Comparison of ENCODE assay signal across 7 cellular contexts in the genomic region with DNA sequence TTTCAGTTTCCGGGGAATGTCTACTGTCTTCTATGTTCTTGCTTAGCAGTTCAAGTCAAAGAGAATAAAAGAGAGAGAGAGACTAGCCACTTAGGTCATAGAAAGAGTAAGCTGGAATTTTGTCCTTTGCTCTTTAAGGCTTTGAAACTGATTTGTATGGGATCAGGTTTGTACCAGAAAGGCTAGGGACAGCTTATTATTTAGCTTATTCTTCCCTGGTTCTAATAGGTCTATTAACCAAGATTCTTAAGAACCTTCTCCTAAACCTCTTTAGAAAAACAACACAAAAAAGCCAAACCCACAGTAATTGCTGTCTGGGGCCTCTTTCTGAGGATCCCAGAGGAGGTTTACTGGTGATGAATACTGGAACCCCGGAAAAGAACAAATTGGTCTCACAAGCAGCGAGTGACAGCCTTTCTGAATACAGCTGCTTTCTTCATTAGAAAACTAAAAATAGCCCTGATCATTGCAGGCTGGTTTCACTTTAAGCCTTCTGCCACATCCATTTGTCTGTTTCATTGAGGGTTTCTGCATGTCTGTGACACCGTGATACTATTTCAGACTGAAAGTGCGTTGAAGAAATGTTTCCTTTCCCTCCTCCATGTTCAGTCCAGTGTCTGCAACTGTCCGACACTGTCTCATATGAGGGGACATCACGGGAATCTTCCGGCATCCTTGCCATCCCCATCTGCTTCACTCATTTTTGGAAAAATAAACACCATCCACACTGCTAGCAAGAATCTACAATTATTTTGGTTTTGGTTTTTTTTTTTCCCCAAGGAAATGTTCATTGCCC.
DNase-seq lines count a peak whose midpoint lies in the region; ATAC-seq, FAIRE-seq and TF ChIP-seq lines count a peak whose summit lies in the region.

No MANE protein-coding gene starts in this region.

- H3K9ac ChIP-seq in kidney (ENCODE audit: low read length in 2 of 2), result no peak overlapping the region

- H3K36me3 Mint-ChIP-seq in T-cell, result no peaks in the 10 kb centered on the region
- no peaks in the 10 kb centered on the region for H3K36me3 Mint-ChIP-seq in Calu3 (ENCODE audit: insufficient read depth, unreplicated experiment)

- TF ChIP-seq CTCF in kidney (IDR thresholded peaks at IDR 0.05; ENCODE audit: borderline replicate concordance, extremely low read depth, insufficient read depth), result no peak
- no peak for TF ChIP-seq CTCF in Calu3 (IDR thresholded peaks at IDR 0.05; ENCODE audit: unreplicated experiment)

- BruUV-seq in Calu3 (replicated peaks; lab: Mats Ljungman, UMichigan), result no TSS peak

- no peaks in the 10 kb centered on the region for H3K36me3 ChIP-seq in kidney (ENCODE audit: control insufficient read depth in 1 of 2, insufficient read depth in 2 of 2, low read length in 2 of 2)

- H3K4me3 ChIP-seq in kidney (ENCODE audit: low read length in 2 of 2), result peak overlapping the region; percentile 3 to 11

- DNase-seq in T-cell (no peak), kidney (no peak), NCI-H774 (lab: John Stamatoyannopoulos, UW) (no peak), Calu3 (no peak), NCI-H2029 treated with DMSO at 0.1 percent for 48 hours (lab: John Stamatoyannopoulos, UW) (no peak)

- no peaks in the 10 kb centered on the region for H3K9me3 ChIP-seq in kidney (ENCODE audit: control insufficient read depth in 1 of 2, low read length in 2 of 2)

- peaks cover 27 to 33% (median 30%) of the 10 kb centered on the region in 3 donors for H3K4me1 Mint-ChIP-seq in T-cell
- peaks cover 18% of the 10 kb centered on the region for H3K4me1 Mint-ChIP-seq in Calu3 (ENCODE audit: low read depth, unreplicated experiment)

- no peak overlapping the region for H3K27ac Mint-ChIP-seq in T-cell
- H3K27ac Mint-ChIP-seq in Calu3 (ENCODE audit: unreplicated experiment), result no peak overlapping the region

- peaks cover 0 to 2% of the 10 kb centered on the region in 2 donors for H3K4me1 ChIP-seq in kidney (ENCODE audit: control insufficient read depth in 1 of 2, insufficient read depth in 1 of 2, low read depth in 1 of 2, low read length in 2 of 2)

- H3K27me3 Mint-ChIP-seq in T-cell, result peaks cover 3% of the 10 kb centered on the region in 2 donors
- no peaks in the 10 kb centered on the region for H3K27me3 Mint-ChIP-seq in Calu3 (ENCODE audit: unreplicated experiment)

- ATAC-seq in GM18868 (IDR thresholded peaks at IDR 0.05; ENCODE audit: unreplicated experiment) (peak; percentile 59), HG02610 (IDR thresholded peaks at IDR 0.05; ENCODE audit: unreplicated experiment) (peak; percentile 59), T-cell (replicated peaks in 1 of 4) (peak in 1 of 4 experiments; percentile 53)

- peak overlapping the region; percentile 34 to 63 (median 55) for H3K4me3 Mint-ChIP-seq in T-cell
- no peak overlapping the region for H3K4me3 Mint-ChIP-seq in Calu3 (ENCODE audit: low read depth, unreplicated experiment)

- FAIRE-seq in kidney (lab: Jason Lieb, UNC), result no peak

- POLR2A ChIA-PET in T-cell (lab: Charles Lee), result no interaction called here

- intact Hi-C loops in kidney (cut with DNase I) (no loop called here), Calu3 (cut with micrococcal nuclease; ENCODE audit: unreplicated experiment) (no loop called here)

- H3K9me3 Mint-ChIP-seq in T-cell, result no peaks in the 10 kb centered on the region
- no peaks in the 10 kb centered on the region for H3K9me3 Mint-ChIP-seq in Calu3 (ENCODE audit: low read depth, unreplicated experiment)

- no peak overlapping the region for H3K27ac ChIP-seq in kidney (ENCODE audit: low read depth in 2 of 2, low read length in 2 of 2)

- CTCF ChIA-PET in T-cell (lab: Charles Lee), result interaction anchor here in 1 of 2 donors (0.6 to 1.2 kb wide), 2 partner anchors 19 to 73 kb away, joined by 3 to 4 read pairs; no protein-coding TSS in a partner anchor
- CTCF ChIA-PET in Calu3 (lab: Charles Lee), result interaction anchor here (0.5 kb wide), 1 partner anchor 66 kb away, joined by 6 read pairs; no protein-coding TSS in a partner anchor
